14 cellular contexts compared by ENCODE assay signal in genomic region chr12:111730420-111730819, GRCh38.
"Had no signal": no experiment of that assay in that cellular context is flagged by ENCODE, and none has a peak within 500 bp of the region (broad histone marks: within the 10 kb centered on the region; RNA-seq: fewer than 3 reads in every experiment).

No MANE protein-coding gene starts in this region.

- H3K9me3 Mint-ChIP-seq: activated naive CD8-positive, alpha-beta T cell treated with anti-CD3 and anti-CD28 coated beads for 36 hours; activated T-helper 1 cell treated with anti-CD3 and anti-CD28 coated beads, Interleukin-12 subunit alpha, Interleukin-12 subunit beta, Interleukin-2, Interleukin-4 antibody, amounts not matched to agents 30 ng/mL and 10 ng/mL and 1 ng/mL, durations not matched to agents 14 hours and 24 hours and 36 hours; dendritic cell treated with granulocyte-macrophage colony-stimulating factor and Interleukin-4, amounts not matched to agents 40 ng/mL and 50 ng/mL, for 4 days had no signal

- H3K27me3 ChIP-seq: esophagus squamous epithelium, upper lobe of left lung had no signal

- H3K9me3 ChIP-seq: esophagus squamous epithelium, thoracic aorta, upper lobe of left lung had no signal

- H3K4me1 Mint-ChIP-seq: activated naive CD8-positive, alpha-beta T cell treated with anti-CD3 and anti-CD28 coated beads for 36 hours had no signal

- H3K4me3 ChIP-seq: esophagus squamous epithelium, thoracic aorta, upper lobe of left lung had no signal

- H3K4me1 ChIP-seq: esophagus squamous epithelium, upper lobe of left lung had no signal

- DNase-seq: activated CD4-positive, alpha-beta T cell treated with anti-CD3 and anti-CD28 coated beads, Interleukin-2, amount 50 U/mL, for 4 hours; activated naive CD8-positive, alpha-beta T cell treated with anti-CD3 and anti-CD28 coated beads for 36 hours; activated T-cell treated with anti-CD3 and anti-CD28 coated beads for 4 hours; amniotic stem cell; effector memory CD4-positive, alpha-beta T cell; esophagus squamous epithelium; left ventricle myocardium superior; T1000; upper lobe of left lung; WERI-Rb-1 had no signal

- H3K27me3 Mint-ChIP-seq: activated naive CD8-positive, alpha-beta T cell treated with anti-CD3 and anti-CD28 coated beads for 36 hours; dendritic cell treated with granulocyte-macrophage colony-stimulating factor and Interleukin-4, amounts not matched to agents 40 ng/mL and 50 ng/mL, for 4 days; progenitor cell of endocrine pancreas had no signal

- ATAC-seq: left ventricle myocardium superior had no signal

- H3K4me3 Mint-ChIP-seq: activated naive CD8-positive, alpha-beta T cell treated with anti-CD3 and anti-CD28 coated beads for 36 hours; activated T-helper 1 cell treated with anti-CD3 and anti-CD28 coated beads, Interleukin-12 subunit alpha, Interleukin-12 subunit beta, Interleukin-2, Interleukin-4 antibody, amounts not matched to agents 30 ng/mL and 10 ng/mL and 1 ng/mL, durations not matched to agents 14 hours and 24 hours and 36 hours; dendritic cell treated with granulocyte-macrophage colony-stimulating factor and Interleukin-4, amounts not matched to agents 40 ng/mL and 50 ng/mL, for 4 days had no signal

- H3K27ac Mint-ChIP-seq: activated naive CD8-positive, alpha-beta T cell treated with anti-CD3 and anti-CD28 coated beads for 36 hours; activated T-helper 1 cell treated with anti-CD3 and anti-CD28 coated beads, Interleukin-12 subunit alpha, Interleukin-12 subunit beta, Interleukin-2, Interleukin-4 antibody, amounts not matched to agents 30 ng/mL and 10 ng/mL and 1 ng/mL, durations not matched to agents 14 hours and 24 hours and 36 hours; dendritic cell treated with granulocyte-macrophage colony-stimulating factor and Interleukin-4, amounts not matched to agents 40 ng/mL and 50 ng/mL, for 4 days; progenitor cell of endocrine pancreas had no signal

- H3K27ac ChIP-seq: esophagus squamous epithelium, thoracic aorta, upper lobe of left lung, WERI-Rb-1 had no signal
